ENCODE assay signal across 1 cellular context in genomic region chrX:16305187-16305586, GRCh38.
TF ChIP-seq lines count a peak whose summit lies in the region.

No MANE protein-coding gene starts in this region.

TF ChIP-seq in K562, 482 proteins besides CTCF, POLR2A, EP300 and RAD21 (continued from another document):
- no peak for TF ChIP-seq HES1 (IDR thresholded peaks at IDR 0.05; ENCODE audit: low read depth)
